18 cellular contexts compared by ENCODE assay signal in genomic region chr19:45321848-45322247, GRCh38. TPM values are rescaled to one million over a fixed set of nuclear protein-coding genes. Genes with fewer than 3 reads are reported as not detected.
A peak's percentile ranks its signal among the peaks of the same experiment; 100 is the strongest.
DNase-seq lines count a peak whose midpoint lies in the region; ATAC-seq, FAIRE-seq and TF ChIP-seq lines count a peak whose summit lies in the region.
"Had no signal": no experiment of that assay in that cellular context is flagged by ENCODE, and none has a peak within 500 bp of the region (broad histone marks: within the 10 kb centered on the region; RNA-seq: fewer than 3 reads in every experiment).

No MANE protein-coding gene starts in this region.

- BruUV-seq in HepG2 (replicated peaks; lab: Mats Ljungman, UMichigan) (no TSS peak), Caco-2 (replicated peaks; lab: Mats Ljungman, UMichigan) (no TSS peak)

- POLR2A ChIA-PET in HepG2 (lab: Yijun Ruan, JAX), result no interaction called here
- POLR2A ChIA-PET in Caco-2 (lab: Charles Lee), result no interaction called here

- 0% methylated on average over 2 of the region's 7 CpGs for WGBS in HepG2 (ENCODE audit: low lambda C conversion rate)
- WGBS in right lobe of liver (ENCODE audit: insufficient coverage, low coverage, low lambda C conversion rate, missing lambda C conversion rate), result 29% methylated on average over 2 of the region's 7 CpGs
- 22 to 24% methylated on average over 7 of the region's 7 CpGs for WGBS in heart right ventricle, 2 donors

- no peaks in the 10 kb centered on the region for H3K9me3 Mint-ChIP-seq in neural progenitor cell
- H3K9me3 Mint-ChIP-seq in Caco-2 (ENCODE audit: unreplicated experiment), result no peaks in the 10 kb centered on the region
- H3K9me3 Mint-ChIP-seq: GM23338, HFFc6 had no signal

- H3K4me2 ChIP-seq in HepG2 (ENCODE audit: low read depth, low read length), result peak overlapping the region; percentile 33
- H3K4me2 ChIP-seq in neural progenitor cell, result no peak overlapping the region
- H3K4me2 ChIP-seq: GM23338, KMS-11 had no signal

- TF ChIP-seq RAD21 in HepG2 (CRISPR knock-in tag; IDR thresholded peaks at IDR 0.05), result no peak

- H3K27me3 Mint-ChIP-seq in neural progenitor cell (ENCODE audit: insufficient read depth, low read depth) (peaks cover 15% of the 10 kb centered on the region), Caco-2 (ENCODE audit: insufficient read depth, unreplicated experiment) (peaks cover 4% of the 10 kb centered on the region)

- H4K20me1 ChIP-seq in HepG2 (ENCODE audit: insufficient read depth, low read length), result no peaks in the 10 kb centered on the region
- no peaks in the 10 kb centered on the region for H4K20me1 ChIP-seq in neural progenitor cell (ENCODE audit: low read depth)

- H3K36me3 Mint-ChIP-seq in neural progenitor cell, result no peaks in the 10 kb centered on the region
- H3K36me3 Mint-ChIP-seq in Caco-2 (ENCODE audit: insufficient read depth, unreplicated experiment), result no peaks in the 10 kb centered on the region

- H3K4me3 ChIP-seq in HepG2 (replicated peaks in 1 of 3; ENCODE audit: insufficient read depth in 1 of 3, low read depth in 2 of 3, low read length in 3 of 3), result peak overlapping the region in 1 of 3 experiments; percentile 34; a peak in 1 of 6 replicates
- H3K4me3 ChIP-seq in right lobe of liver, result no peak overlapping the region
- peak overlapping the region; percentile 32 to 64 (median 56) for H3K4me3 ChIP-seq in heart right ventricle
- H3K4me3 ChIP-seq in neural progenitor cell, result no peak overlapping the region
- H3K4me3 ChIP-seq in Caco-2 (ENCODE audit: low read depth, low read length), result no peak overlapping the region
- H3K4me3 ChIP-seq: GM23338 had no signal

- H3K27ac Mint-ChIP-seq in neural progenitor cell (peak overlapping the region; percentile 51), Caco-2 (ENCODE audit: unreplicated experiment) (no peak overlapping the region)
- H3K27ac Mint-ChIP-seq: GM23338, HFFc6 had no signal

- H3K9me3 ChIP-seq in HepG2 (ENCODE audit: low read length) (no peaks in the 10 kb centered on the region), right lobe of liver (no peaks in the 10 kb centered on the region), heart right ventricle (no peaks in the 10 kb centered on the region), neural progenitor cell (ENCODE audit: low read depth) (no peaks in the 10 kb centered on the region), Caco-2 (no peaks in the 10 kb centered on the region)

- no peak overlapping the region for H2AFZ ChIP-seq in HepG2 (ENCODE audit: low read length)
- no peak overlapping the region for H2AFZ ChIP-seq in neural progenitor cell (replicated peaks)
- H2AFZ ChIP-seq: GM23338 had no signal

- H3K9ac ChIP-seq in HepG2 (ENCODE audit: insufficient read depth, low read depth, low read length) (no peak overlapping the region), neural progenitor cell (no peak overlapping the region)
- H3K9ac ChIP-seq: KMS-11 had no signal

- TF ChIP-seq EP300 in HepG2 (IDR thresholded peaks at IDR 0.05; ENCODE audit: low read depth in 2 of 2, low read length in 2 of 2), result no peak
- no peak for TF ChIP-seq EP300 in HepG2 (CRISPR knock-in tag; IDR thresholded peaks at IDR 0.05; ENCODE audit: borderline replicate concordance)

- H3K27me3 ChIP-seq in HepG2 (ENCODE audit: control insufficient read depth in 1 of 2, insufficient read depth in 2 of 2, low read length in 2 of 2) (peaks cover 5 to 42% of the 10 kb centered on the region in 2 experiments; a peak in 3 of 5 replicates), right lobe of liver (no peaks in the 10 kb centered on the region), heart right ventricle (peaks cover 0 to 34% (median 17%) of the 10 kb centered on the region in 7 donors), neural progenitor cell (peaks cover 45% of the 10 kb centered on the region), Caco-2 (replicated peaks; ENCODE audit: control insufficient read depth, insufficient read depth, low read length) (no peaks in the 10 kb centered on the region)

- peaks cover 15% of the 10 kb centered on the region for H3F3A ChIP-seq in neural progenitor cell (ENCODE audit: low read depth)

- H3K4me1 ChIP-seq in HepG2 (ENCODE audit: insufficient read depth, low read length) (peaks cover 38% of the 10 kb centered on the region), right lobe of liver (peaks cover 0 to 8% (median 0%) of the 10 kb centered on the region in 4 donors), heart right ventricle (peaks cover 0 to 58% (median 8%) of the 10 kb centered on the region in 9 donors), neural progenitor cell (peaks cover 13% of the 10 kb centered on the region), Caco-2 (no peaks in the 10 kb centered on the region)

- H3K36me3 ChIP-seq in HepG2 (replicated peaks in 1 of 2; ENCODE audit: control insufficient read depth in 1 of 2, insufficient read depth in 2 of 2, low read length in 2 of 2), result no peaks in the 10 kb centered on the region
- no peaks in the 10 kb centered on the region for H3K36me3 ChIP-seq in right lobe of liver
- peaks cover 0 to 25% (median 0%) of the 10 kb centered on the region in 9 donors for H3K36me3 ChIP-seq in heart right ventricle
- no peaks in the 10 kb centered on the region for H3K36me3 ChIP-seq in neural progenitor cell
- H3K36me3 ChIP-seq in Caco-2 (ENCODE audit: control insufficient read depth, insufficient read depth, low read length), result no peaks in the 10 kb centered on the region

- intact Hi-C loops in HepG2 (cut with micrococcal nuclease; ENCODE audit: unreplicated experiment) (no loop called here), right lobe of liver (cut with DNase I) (no loop called here), heart right ventricle (cut with DNase I) (loop anchor here in 1 of 10 donors (10.0 kb wide), 1 partner anchor 67 kb away; the partner anchor contains the start of gene MARK4), Caco-2 (cut with micrococcal nuclease; ENCODE audit: unreplicated experiment) (no loop called here)

- DNase-seq in HepG2 (ENCODE audit: low spot score) (no peak), right lobe of liver (no peak), heart right ventricle (peak; percentile 60 to 61), neural progenitor cell (ENCODE audit: low spot score) (no peak), Caco-2 (no peak), NOMO-1 treated with dmso at 0.1 percent for 144 hours (lab: John Stamatoyannopoulos, UW; ENCODE audit: unreplicated experiment) (no peak), NCI-H2171 (lab: John Stamatoyannopoulos, UW) (no peak)
- DNase-seq: DMS79, GDM1, HFFc6, NCI-H1092 had no signal

- in situ Hi-C loops in HepG2 (cut with HindIII; ENCODE audit: extremely low pct_ligation_motif_present, low pct_unique_long_range_greater_than_20kb), result no loop called here

- H3K79me2 ChIP-seq in HepG2 (ENCODE audit: insufficient read depth, low read length) (no peaks in the 10 kb centered on the region), neural progenitor cell (ENCODE audit: low read depth) (no peaks in the 10 kb centered on the region)

- H3K4me1 Mint-ChIP-seq in neural progenitor cell, result peaks cover 29% of the 10 kb centered on the region
- peaks cover 7% of the 10 kb centered on the region for H3K4me1 Mint-ChIP-seq in Caco-2 (ENCODE audit: low read depth, unreplicated experiment)

- no peak for ATAC-seq in HepG2
- no peak for ATAC-seq in right lobe of liver
- ATAC-seq in heart right ventricle, result peak; percentile 23 to 72 (median 48)
- no peak for ATAC-seq in GM21825 (IDR thresholded peaks at IDR 0.05; ENCODE audit: unreplicated experiment)
- ATAC-seq: Panc1 had no signal

- FAIRE-seq in HepG2 (lab: Jason Lieb, UNC), result no peak
- FAIRE-seq: GM12892 had no signal

- TF ChIP-seq CTCF in HepG2 (CRISPR knock-in tag; IDR thresholded peaks at IDR 0.05) (no peak), right lobe of liver (IDR thresholded peaks at IDR 0.05) (no peak), heart right ventricle (IDR thresholded peaks at IDR 0.05) (no peak), neural progenitor cell (IDR thresholded peaks at IDR 0.05) (no peak), Caco-2 (IDR thresholded peaks at IDR 0.05; ENCODE audit: insufficient read depth in 1 of 2, low read depth in 1 of 2, low read length in 1 of 2, severe bottlenecking in 1 of 2, unreplicated experiment in 1 of 2) (no peak)

- TF ChIP-seq POLR2A in HepG2 (IDR thresholded peaks at IDR 0.05; ENCODE audit: insufficient read depth in 1 of 2, low read depth in 2 of 2, low read length in 2 of 2) (no peak), right lobe of liver (IDR thresholded peaks at IDR 0.05) (no peak)

- H3K4me3 Mint-ChIP-seq in neural progenitor cell (no peak overlapping the region), Caco-2 (ENCODE audit: unreplicated experiment) (no peak overlapping the region)
- H3K4me3 Mint-ChIP-seq: GM23338, HFFc6 had no signal

- H3K27ac ChIP-seq in HepG2 (ENCODE audit: extremely low read length, insufficient read depth, low read length) (no peak overlapping the region), right lobe of liver (no peak overlapping the region), heart right ventricle (peak overlapping the region; percentile 79 to 99 (median 96)), neural progenitor cell (no peak overlapping the region)
- H3K27ac ChIP-seq: KMS-11 had no signal

- CTCF ChIA-PET in HepG2 (lab: Yijun Ruan, JAX; ENCODE audit: low intra/inter-chr PET ratio, low total read pairs) (no interaction called here), Caco-2 (lab: Charles Lee) (no interaction called here)

RNA-seq across cellular contexts. Expression of gene CKM, which starts 0.8 kb away (rescaled TPM):
- total RNA-seq in HepG2 (2016; rRNA removed; fragmentation: Illumina TruSeq; extraction: Trizol) (0.27 and 0.80 TPM in 2 replicates), right lobe of liver (10 to 100 TPM in 1 of 6 experiments, 1 to 10 TPM in 2, under 1 TPM in 2, not detected in 1; 0.42 to 25.6 (median 1.1) TPM), heart right ventricle (1,000 to 10,000 TPM; 3,088 to 7,765 (median 4,540) TPM), neural progenitor cell (ENCODE audit: low replicate concordance) (not detected in 2 replicates), Caco-2 (2022) (not detected in 2 replicates)
- total RNA-seq in HepG2 (2016; cell fraction: cytosol; rRNA removed; fragmentation: Illumina TruSeq; extraction: Trizol; ENCODE audit: low read depth), result 0.30 TPM in 1 of 2 replicates, not detected in the other
- total RNA-seq in HepG2 (2016; cell fraction: insoluble cytoplasmic fraction; rRNA removed; fragmentation: Illumina TruSeq; extraction: Trizol), result 0.25 and 0.58 TPM in 2 replicates
- total RNA-seq in HepG2 (2016; cell fraction: membrane; rRNA removed; fragmentation: Illumina TruSeq; extraction: Trizol), result 0.28 TPM in 2 replicates
- not detected in 2 replicates for total RNA-seq in HepG2 (2016; cell fraction: nucleus; rRNA removed; fragmentation: Illumina TruSeq; extraction: Trizol)
- polyA plus RNA-seq in HepG2 (2011; rRNA removed) (0.54 and 0.59 TPM in 2 replicates), heart right ventricle (1,000 to 10,000 TPM; 2,078 to 4,353 TPM)
- polyA plus RNA-seq in HepG2 (2011; cell fraction: cytosol; rRNA removed), result 0.85 and 1.2 TPM in 2 replicates
- polyA plus RNA-seq in HepG2 (2011; cell fraction: nucleus; rRNA removed), result 0.69 and 0.71 TPM in 2 replicates
- polyA plus RNA-seq in HepG2 (2012), result 1.1 and 1.2 TPM in 2 replicates
- polyA plus RNA-seq in HepG2 (2016; cell fraction: cytosol; fragmentation: Illumina TruSeq; extraction: Trizol; ENCODE audit: low read depth), result 0.33 TPM in 2 replicates
- polyA plus RNA-seq in HepG2 (2016; cell fraction: insoluble cytoplasmic fraction; fragmentation: Illumina TruSeq; extraction: Trizol; ENCODE audit: low read depth), result 0.42 and 0.59 TPM in 2 replicates
- 0.19 and 0.22 TPM in 2 replicates for polyA plus RNA-seq in HepG2 (2016; cell fraction: membrane; fragmentation: Illumina TruSeq; extraction: Trizol; ENCODE audit: low read depth)
- polyA plus RNA-seq in HepG2 (2016; cell fraction: nucleus; fragmentation: Illumina TruSeq; extraction: Trizol; ENCODE audit: insufficient read depth, low read depth), result 0.38 and 0.65 TPM in 2 replicates
- polyA minus RNA-seq in HepG2 (2011; rRNA and poly(A)+ RNA removed; ENCODE audit: low replicate concordance), result 0.16 TPM in 1 of 2 replicates, not detected in the other
- 0.49 TPM in 1 of 2 replicates, not detected in the other for polyA minus RNA-seq in HepG2 (2011; cell fraction: cytosol; rRNA and poly(A)+ RNA removed)
- polyA minus RNA-seq in HepG2 (2011; cell fraction: nucleus; rRNA and poly(A)+ RNA removed), result 0.26 TPM in 1 of 2 replicates, not detected in the other
- total RNA-seq: A172, GM23338, HFFc6, MCF 10A had no signal
- polyA plus RNA-seq: GM23338 had no signal

RNA-seq across cellular contexts. Expression of gene KLC3, which starts 18.7 kb away (rescaled TPM):
- not detected in 2 replicates for total RNA-seq in HepG2 (2016; rRNA removed; fragmentation: Illumina TruSeq; extraction: Trizol)
- total RNA-seq in HepG2 (2016; cell fraction: cytosol; rRNA removed; fragmentation: Illumina TruSeq; extraction: Trizol; ENCODE audit: low read depth), result not detected in 2 replicates
- not detected in 2 replicates for total RNA-seq in HepG2 (2016; cell fraction: insoluble cytoplasmic fraction; rRNA removed; fragmentation: Illumina TruSeq; extraction: Trizol)
- total RNA-seq in HepG2 (2016; cell fraction: membrane; rRNA removed; fragmentation: Illumina TruSeq; extraction: Trizol), result not detected in 2 replicates
- total RNA-seq in HepG2 (2016; cell fraction: nucleus; rRNA removed; fragmentation: Illumina TruSeq; extraction: Trizol), result not detected in 2 replicates
- polyA plus RNA-seq in HepG2 (2011; rRNA removed), result 0.13 and 0.26 TPM in 2 replicates
- 0.09 and 0.20 TPM in 2 replicates for polyA plus RNA-seq in HepG2 (2011; cell fraction: cytosol; rRNA removed)
- 0.37 and 0.40 TPM in 2 replicates for polyA plus RNA-seq in HepG2 (2011; cell fraction: nucleus; rRNA removed)
- 0.15 TPM in 1 of 2 replicates, not detected in the other for polyA plus RNA-seq in HepG2 (2012)
- not detected in 2 replicates for polyA plus RNA-seq in HepG2 (2016; cell fraction: cytosol; fragmentation: Illumina TruSeq; extraction: Trizol; ENCODE audit: low read depth)
- not detected in 2 replicates for polyA plus RNA-seq in HepG2 (2016; cell fraction: insoluble cytoplasmic fraction; fragmentation: Illumina TruSeq; extraction: Trizol; ENCODE audit: low read depth)
- not detected in 2 replicates for polyA plus RNA-seq in HepG2 (2016; cell fraction: membrane; fragmentation: Illumina TruSeq; extraction: Trizol; ENCODE audit: low read depth)
- not detected in 2 replicates for polyA plus RNA-seq in HepG2 (2016; cell fraction: nucleus; fragmentation: Illumina TruSeq; extraction: Trizol; ENCODE audit: insufficient read depth, low read depth)
- 0.46 TPM in 1 of 2 replicates, not detected in the other for polyA minus RNA-seq in HepG2 (2011; rRNA and poly(A)+ RNA removed; ENCODE audit: low replicate concordance)
- polyA minus RNA-seq in HepG2 (2011; cell fraction: cytosol; rRNA and poly(A)+ RNA removed), result not detected in 2 replicates
- not detected in 2 replicates for polyA minus RNA-seq in HepG2 (2011; cell fraction: nucleus; rRNA and poly(A)+ RNA removed)
- under 1 TPM in 2 of 6 experiments, not detected in 4; 0.22 to 0.26 TPM for total RNA-seq in right lobe of liver
- under 1 TPM in 2 of 10 donors, not detected in 8; 0.14 TPM for total RNA-seq in heart right ventricle
- polyA plus RNA-seq in heart right ventricle, result under 1 TPM in 1 of 2 donors, not detected in 1; 0.16 TPM
- 0.50 TPM in 1 of 2 replicates, not detected in the other for total RNA-seq in neural progenitor cell (ENCODE audit: low replicate concordance)
- total RNA-seq in Caco-2 (2022), result 7.1 and 10.2 TPM in 2 replicates
- total RNA-seq: A172, HFFc6 had no signal

RNA-seq across cellular contexts. Expression of gene ERCC2, which starts 48.5 kb away (rescaled TPM):
- total RNA-seq in HepG2 (2016; rRNA removed; fragmentation: Illumina TruSeq; extraction: Trizol) (20.5 and 25.4 TPM in 2 replicates), right lobe of liver (10 to 100 TPM in 5 of 6 experiments, 1 to 10 TPM in 1; 9.8 to 13.7 (median 11.3) TPM), heart right ventricle (10 to 100 TPM; 11.4 to 15.2 (median 14.1) TPM), neural progenitor cell (ENCODE audit: low replicate concordance) (31.0 and 71.6 TPM in 2 replicates), Caco-2 (2022) (86.8 and 89.5 TPM in 2 replicates)
- total RNA-seq in HepG2 (2016; cell fraction: cytosol; rRNA removed; fragmentation: Illumina TruSeq; extraction: Trizol; ENCODE audit: low read depth), result 4.8 and 6.0 TPM in 2 replicates
- 17.4 and 24.0 TPM in 2 replicates for total RNA-seq in HepG2 (2016; cell fraction: insoluble cytoplasmic fraction; rRNA removed; fragmentation: Illumina TruSeq; extraction: Trizol)
- 10.7 and 11.8 TPM in 2 replicates for total RNA-seq in HepG2 (2016; cell fraction: membrane; rRNA removed; fragmentation: Illumina TruSeq; extraction: Trizol)
- 18.4 and 26.1 TPM in 2 replicates for total RNA-seq in HepG2 (2016; cell fraction: nucleus; rRNA removed; fragmentation: Illumina TruSeq; extraction: Trizol)
- polyA plus RNA-seq in HepG2 (2011; rRNA removed) (49.2 and 63.4 TPM in 2 replicates), heart right ventricle (10 to 100 TPM in 1 of 2 donors, 1 to 10 TPM in 1; 6.5 to 11.8 TPM)
- polyA plus RNA-seq in HepG2 (2011; cell fraction: cytosol; rRNA removed), result 18.2 and 21.9 TPM in 2 replicates
- 186 and 287 TPM in 2 replicates for polyA plus RNA-seq in HepG2 (2011; cell fraction: nucleus; rRNA removed)
- 34.7 and 38.8 TPM in 2 replicates for polyA plus RNA-seq in HepG2 (2012)
- polyA plus RNA-seq in HepG2 (2016; cell fraction: cytosol; fragmentation: Illumina TruSeq; extraction: Trizol; ENCODE audit: low read depth), result 6.0 and 6.6 TPM in 2 replicates
- polyA plus RNA-seq in HepG2 (2016; cell fraction: insoluble cytoplasmic fraction; fragmentation: Illumina TruSeq; extraction: Trizol; ENCODE audit: low read depth), result 21.0 and 26.5 TPM in 2 replicates
- polyA plus RNA-seq in HepG2 (2016; cell fraction: membrane; fragmentation: Illumina TruSeq; extraction: Trizol; ENCODE audit: low read depth), result 12.1 and 13.4 TPM in 2 replicates
- polyA plus RNA-seq in HepG2 (2016; cell fraction: nucleus; fragmentation: Illumina TruSeq; extraction: Trizol; ENCODE audit: insufficient read depth, low read depth), result 89.8 and 93.0 TPM in 2 replicates
- polyA minus RNA-seq in HepG2 (2011; rRNA and poly(A)+ RNA removed; ENCODE audit: low replicate concordance), result 22.0 and 75.7 TPM in 2 replicates
- 19.7 and 20.4 TPM in 2 replicates for polyA minus RNA-seq in HepG2 (2011; cell fraction: cytosol; rRNA and poly(A)+ RNA removed)
- polyA minus RNA-seq in HepG2 (2011; cell fraction: nucleus; rRNA and poly(A)+ RNA removed), result 28.0 and 29.0 TPM in 2 replicates

Comparison
In these comparisons a context has a peak if more than half of its experiments do, and no peak if none do; other contexts are left out.
1. ATAC-seq: peak in heart right ventricle (8 of 8); none in HepG2 (single experiment), right lobe of liver (0 of 4) and GM21825 (single experiment).
2. DNase-seq: peak in heart right ventricle (2 of 2); none in HepG2 (single experiment), right lobe of liver (0 of 3), neural progenitor cell (single experiment), Caco-2 (0 of 2), NOMO-1 treated with dmso at 0.1 percent for 144 hours (single experiment) and NCI-H2171 (single experiment).
3. H3K27ac ChIP-seq: peak in heart right ventricle (10 of 10); none in HepG2 (single experiment), right lobe of liver (0 of 3) and neural progenitor cell (single experiment).
4. H3K4me3 ChIP-seq: peak in heart right ventricle (10 of 10); none in right lobe of liver (0 of 3), neural progenitor cell (single experiment) and Caco-2 (single experiment).
5. RNA of gene CKM, which starts 0.8 kb away (total RNA-seq): 3,088 to 7,765 TPM in heart right ventricle; 0.42 to 25.6 TPM in right lobe of liver, 0.25 to 0.80 TPM in HepG2, not detected in neural progenitor cell and not detected in Caco-2; every median in the first group is over 100 times any median in the second.